Comparison of ENCODE assay signal across 17 cellular contexts in genomic region chr11:121540627-121541026, GRCh38.
A peak's percentile ranks its signal among the peaks of the same experiment; 100 is the strongest.
DNase-seq lines count a peak whose midpoint lies in the region; ATAC-seq, FAIRE-seq and TF ChIP-seq lines count a peak whose summit lies in the region.
"Had no signal": no experiment of that assay in that cellular context is flagged by ENCODE, and none has a peak within 500 bp of the region (broad histone marks: within the 10 kb centered on the region; RNA-seq: fewer than 3 reads in every experiment).

No MANE protein-coding gene starts in this region.

- H3K9me3 ChIP-seq in stomach = no peaks in the 10 kb centered on the region
- H3K9me3 ChIP-seq: body of pancreas, HAP-1 had no signal

- peak; percentile 46 to 55 for ATAC-seq in activated naive CD4-positive, alpha-beta T cell treated with anti-CD3 and anti-CD28 coated beads, Interleukin-2, amount 50 U/mL, for 72 hours
- ATAC-seq: body of pancreas had no signal

- no peak for FAIRE-seq in bronchial epithelial cell (lab: Jason Lieb, UNC)
- FAIRE-seq in HTR-8/SVneo (lab: Jason Lieb, UNC) = no peak

- TF ChIP-seq CTCF in bronchial epithelial cell (IDR thresholded peaks at IDR 0.05; ENCODE audit: insufficient read depth, low read length, severe bottlenecking) (no peak), stomach (IDR thresholded peaks at IDR 0.05) (no peak)

- no peak overlapping the region for H3K4me3 Mint-ChIP-seq in stimulated activated naive CD8-positive, alpha-beta T cell treated with anti-CD3 and anti-CD28 coated beads, Interleukin-15, Interleukin-2, amounts not matched to agents 100 ng/mL and 50 ng/mL, for 24 hours
- H3K4me3 Mint-ChIP-seq: B cell had no signal

- no peaks in the 10 kb centered on the region for H3K27me3 ChIP-seq in bronchial epithelial cell (ENCODE audit: control insufficient read depth, insufficient read depth, low read length)
- H3K27me3 ChIP-seq in stomach = no peaks in the 10 kb centered on the region
- H3K27me3 ChIP-seq: body of pancreas had no signal

- no peak overlapping the region for H3K27ac Mint-ChIP-seq in activated naive CD4-positive, alpha-beta T cell treated with anti-CD3 and anti-CD28 coated beads, Interleukin-2, amount 50 U/mL, for 72 hours
- peak overlapping the region; percentile 66 for H3K27ac Mint-ChIP-seq in stimulated activated naive CD8-positive, alpha-beta T cell treated with anti-CD3 and anti-CD28 coated beads, Interleukin-15, Interleukin-2, amounts not matched to agents 100 ng/mL and 50 ng/mL, for 24 hours
- H3K27ac Mint-ChIP-seq: B cell had no signal

- H3K4me3 ChIP-seq in bronchial epithelial cell (ENCODE audit: low read depth, low read length) = no peak overlapping the region
- no peak overlapping the region for H3K4me3 ChIP-seq in stomach
- H3K4me3 ChIP-seq: body of pancreas, HAP-1, smooth muscle cell had no signal

- TF ChIP-seq POLR2A in stomach (IDR thresholded peaks at IDR 0.05) = no peak

- H3K36me3 Mint-ChIP-seq in activated naive CD4-positive, alpha-beta T cell treated with anti-CD3 and anti-CD28 coated beads, Interleukin-2, amount 50 U/mL, for 72 hours = peaks cover 28 to 41% of the 10 kb centered on the region in 2 donors
- H3K36me3 Mint-ChIP-seq in stimulated activated naive CD8-positive, alpha-beta T cell treated with anti-CD3 and anti-CD28 coated beads, Interleukin-15, Interleukin-2, amounts not matched to agents 100 ng/mL and 50 ng/mL, for 24 hours (ENCODE audit: low read depth) = peaks cover 46% of the 10 kb centered on the region

- peaks cover 0 to under 1% (median 0%) of the 10 kb centered on the region in 4 donors for H3K4me1 ChIP-seq in stomach
- H3K4me1 ChIP-seq: body of pancreas, HAP-1, parathyroid adenoma had no signal

- no peaks in the 10 kb centered on the region for H3K27me3 Mint-ChIP-seq in stimulated activated naive CD8-positive, alpha-beta T cell treated with anti-CD3 and anti-CD28 coated beads, Interleukin-15, Interleukin-2, amounts not matched to agents 100 ng/mL and 50 ng/mL, for 24 hours
- H3K27me3 Mint-ChIP-seq: B cell had no signal

- H3K36me3 ChIP-seq in bronchial epithelial cell (ENCODE audit: control insufficient read depth, insufficient read depth, low read length) (no peaks in the 10 kb centered on the region), stomach (peaks cover 0 to 22% (median 20%) of the 10 kb centered on the region in 4 donors)
- H3K36me3 ChIP-seq: HAP-1 had no signal

- H3K27ac ChIP-seq in stomach = no peak overlapping the region
- H3K27ac ChIP-seq: body of pancreas, parathyroid adenoma had no signal

- intact Hi-C loops in stomach (cut with DNase I; ENCODE audit: low total_unique reads) = no loop called here

- no peak for DNase-seq in activated naive CD4-positive, alpha-beta T cell treated with anti-CD3 and anti-CD28 coated beads, Interleukin-2, amount 50 U/mL, for 72 hours (ENCODE audit: low spot score in 2 of 2)
- DNase-seq in activated naive CD4-positive, alpha-beta T cell treated with anti-CD3 and anti-CD28 coated beads, Interleukin-2, amount 50 U/mL, for 16 hours = no peak
- DNase-seq in NCI-H1436 treated with DMSO at 0.1 percent for 48 hours (lab: John Stamatoyannopoulos, UW) (peak; percentile 81), bronchial epithelial cell (ENCODE audit: low read depth) (peak; percentile 96), stomach (no peak), HTR-8/SVneo (ENCODE audit: insufficient read length, low spot score) (no peak), NCI-H748 treated with DMSO at 0.1 percent for 48 hours (lab: John Stamatoyannopoulos, UW) (no peak)
- DNase-seq: activated CD4-positive, CD25-positive, alpha-beta regulatory T cell treated with anti-CD3 and anti-CD28 coated beads, Interleukin-2, amount 50 U/mL, for 72 hours; body of pancreas; hypothalamus; NCI-H187; stimulated activated naive CD4-positive, alpha-beta T cell had no signal

- TF ChIP-seq EP300 in stomach (IDR thresholded peaks at IDR 0.05) = no peak

- peaks cover 69% of the 10 kb centered on the region for H3K4me1 Mint-ChIP-seq in stimulated activated naive CD8-positive, alpha-beta T cell treated with anti-CD3 and anti-CD28 coated beads, Interleukin-15, Interleukin-2, amounts not matched to agents 100 ng/mL and 50 ng/mL, for 24 hours (ENCODE audit: low read depth)

- H3K9me3 Mint-ChIP-seq in activated naive CD4-positive, alpha-beta T cell treated with anti-CD3 and anti-CD28 coated beads, Interleukin-2, amount 50 U/mL, for 72 hours = no peaks in the 10 kb centered on the region
- no peaks in the 10 kb centered on the region for H3K9me3 Mint-ChIP-seq in stimulated activated naive CD8-positive, alpha-beta T cell treated with anti-CD3 and anti-CD28 coated beads, Interleukin-15, Interleukin-2, amounts not matched to agents 100 ng/mL and 50 ng/mL, for 24 hours

- 68 to 87% (median 78%) methylated on average over 3 of the region's 3 CpGs for WGBS in stomach, 5 donors

Comparison
In these comparisons a context has a peak if more than half of its experiments do, and no peak if none do; other contexts are left out.
1. DNase-seq: peak in NCI-H1436 treated with DMSO at 0.1 percent for 48 hours (single experiment) and bronchial epithelial cell (single experiment); none in activated naive CD4-positive, alpha-beta T cell treated with anti-CD3 and anti-CD28 coated beads, Interleukin-2, amount 50 U/mL, for 72 hours (0 of 2), activated naive CD4-positive, alpha-beta T cell treated with anti-CD3 and anti-CD28 coated beads, Interleukin-2, amount 50 U/mL, for 16 hours (single experiment), stomach (single experiment), HTR-8/SVneo (single experiment) and NCI-H748 treated with DMSO at 0.1 percent for 48 hours (single experiment).